Comparison of ENCODE assay signal across 15 cellular contexts in genomic region chr7:121503730-121504129, GRCh38.
"Had no signal": no experiment of that assay in that cellular context is flagged by ENCODE, and none has a peak within 500 bp of the region (broad histone marks: within the 10 kb centered on the region; RNA-seq: fewer than 3 reads in every experiment).

No MANE protein-coding gene starts in this region.

- ATAC-seq: left colon; naive thymus-derived CD4-positive, alpha-beta T cell; psoas muscle; stimulated activated naive B cell treated with anti-CD40 and anti-IgM and Interleukin-4, amounts not matched to agents 10 μg/mL and 1 μg/mL and 100 μg/mL, for 72 hours; stimulated activated naive CD8-positive, alpha-beta T cell treated with anti-CD3 and anti-CD28 coated beads, Interleukin-15, amount 100 ng/mL, for 72 hours had no signal

- H3K4me3 Mint-ChIP-seq: naive thymus-derived CD4-positive, alpha-beta T cell; nephron progenitor cell; stimulated activated naive B cell treated with anti-CD40 and anti-IgM and Interleukin-4, amounts not matched to agents 10 μg/mL and 1 μg/mL and 100 μg/mL, for 72 hours; stimulated activated naive CD8-positive, alpha-beta T cell treated with anti-CD3 and anti-CD28 coated beads, Interleukin-15, amount 100 ng/mL, for 72 hours had no signal

- H3K27ac ChIP-seq: coronary artery, psoas muscle, testis, tibial nerve had no signal

- H3K27ac Mint-ChIP-seq: naive thymus-derived CD4-positive, alpha-beta T cell; nephron progenitor cell; stimulated activated naive B cell treated with anti-CD40 and anti-IgM and Interleukin-4, amounts not matched to agents 10 μg/mL and 1 μg/mL and 100 μg/mL, for 72 hours; stimulated activated naive CD8-positive, alpha-beta T cell treated with anti-CD3 and anti-CD28 coated beads, Interleukin-15, amount 100 ng/mL, for 72 hours had no signal

- H3K36me3 ChIP-seq: tibial nerve had no signal

- H3K4me1 ChIP-seq: psoas muscle, testis, tibial nerve had no signal

- H3K27me3 ChIP-seq: testis, tibial nerve had no signal

- H3K9me3 ChIP-seq: psoas muscle, testis had no signal

- H3K4me3 ChIP-seq: coronary artery, psoas muscle, testis, tibial nerve had no signal

- DNase-seq: effector CD8-positive, alpha-beta T cell; head of caudate nucleus; hippocampal formation; left colon; naive thymus-derived CD4-positive, alpha-beta T cell; nephron progenitor cell; psoas muscle; retina; stimulated activated CD4-positive, alpha-beta T cell treated with anti-CD3 and anti-CD28 coated beads, Interleukin-2, amount 100 ng/mL, for 24 hours; stimulated activated CD4-positive, alpha-beta T cell treated with anti-CD3 and anti-CD28 coated beads, Interleukin-4, amount 100 ng/mL, for 4 hours; stimulated activated naive B cell treated with anti-CD40 and anti-IgM and Interleukin-4, amounts not matched to agents 10 μg/mL and 1 μg/mL and 100 μg/mL, for 72 hours; stimulated activated naive CD8-positive, alpha-beta T cell treated with anti-CD3 and anti-CD28 coated beads, Interleukin-15, amount 100 ng/mL, for 72 hours; testis had no signal
